21 cellular contexts compared by ENCODE assay signal in the genomic region with DNA sequence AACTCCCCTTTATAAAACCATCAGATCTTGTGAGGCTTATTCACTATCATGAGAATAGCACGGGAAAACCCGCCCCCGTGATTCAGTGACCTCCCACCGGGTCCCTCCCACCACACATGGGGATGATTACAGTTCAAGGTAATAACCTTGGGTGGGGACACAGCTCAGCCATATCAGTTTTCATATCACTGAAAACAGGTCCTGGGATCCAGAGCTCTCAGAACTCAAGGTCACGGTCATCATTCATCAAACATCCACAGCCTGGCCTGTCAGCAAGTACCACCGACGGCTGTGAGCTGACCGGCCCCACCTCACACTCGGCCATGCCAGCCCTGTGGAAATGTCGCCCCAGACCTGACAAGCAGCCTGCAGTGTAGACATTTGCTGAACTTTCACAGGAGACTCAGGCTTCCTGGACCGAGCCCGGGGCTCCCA. TPM values are rescaled to one million over a fixed set of nuclear protein-coding genes. Genes with fewer than 3 reads are reported as not detected.
"Had no signal": no experiment of that assay in that cellular context is flagged by ENCODE, and none has a peak within 500 bp of the region (broad histone marks: within the 10 kb centered on the region; RNA-seq: fewer than 3 reads in every experiment).

No MANE protein-coding gene starts in this region.

- H3K4me1 ChIP-seq: left lung, parathyroid adenoma, suprapubic skin had no signal

- H2AFZ ChIP-seq: parathyroid adenoma had no signal

- H3K27ac ChIP-seq: brain microvascular endothelial cell, left lung, parathyroid adenoma, skin epidermis, suprapubic skin, upper lobe of left lung had no signal

- FAIRE-seq: endometrium had no signal

- H3K9me3 ChIP-seq: left lung, suprapubic skin had no signal

- DNase-seq: activated CD4-positive, alpha-beta T cell treated with anti-CD3 and anti-CD28 coated beads, Interleukin-2, amount 50 U/mL, for 4 hours; activated CD4-positive, CD25-positive, alpha-beta regulatory T cell treated with anti-CD3 and anti-CD28 coated beads, Interleukin-2, amount 50 U/mL, for 72 hours; activated CD8-positive, alpha-beta memory T cell treated with anti-CD3 and anti-CD28 coated beads, Interleukin-2, amount 10 ng/mL, durations not matched to agents 7 days and 5 days; activated gamma-delta T cell; activated T-cell treated with anti-CD3 and anti-CD28 coated beads, Interleukin-2, amount 50 U/mL, for 24 hours; amygdala; brain microvascular endothelial cell; cerebellar nuclear complex; mesendoderm; stimulated activated CD4-positive, alpha-beta T cell treated with anti-CD3 and anti-CD28 coated beads, Interleukin-2, amount 100 ng/mL, for 24 hours; stimulated activated naive CD4-positive, alpha-beta T cell treated with Interleukin-2 at 50 U/mL for 16 hours; T-helper 2 cell had no signal

- H3K4me1 Mint-ChIP-seq: activated CD8-positive, alpha-beta memory T cell treated with anti-CD3 and anti-CD28 coated beads, Interleukin-2, amount 10 ng/mL, durations not matched to agents 7 days and 5 days had no signal

- H3K27me3 ChIP-seq: upper lobe of left lung had no signal

- H3K4me3 ChIP-seq: left lung, skin epidermis, suprapubic skin, upper lobe of left lung had no signal

- H3K36me3 Mint-ChIP-seq: activated CD8-positive, alpha-beta memory T cell treated with anti-CD3 and anti-CD28 coated beads, Interleukin-2, amount 10 ng/mL, durations not matched to agents 7 days and 5 days; activated naive CD8-positive, alpha-beta T cell had no signal

- H3K27me3 Mint-ChIP-seq: activated CD8-positive, alpha-beta memory T cell treated with anti-CD3 and anti-CD28 coated beads, Interleukin-2, amount 10 ng/mL, durations not matched to agents 7 days and 5 days had no signal

- ATAC-seq: activated CD8-positive, alpha-beta memory T cell treated with anti-CD3 and anti-CD28 coated beads, Interleukin-2, amount 10 ng/mL, durations not matched to agents 7 days and 5 days; esophagus mucosa; left lung had no signal

- H3K36me3 ChIP-seq: brain microvascular endothelial cell, left lung, suprapubic skin, upper lobe of left lung had no signal

- H3K27ac Mint-ChIP-seq: activated CD8-positive, alpha-beta memory T cell treated with anti-CD3 and anti-CD28 coated beads, Interleukin-2, amount 10 ng/mL, durations not matched to agents 7 days and 5 days; activated naive CD8-positive, alpha-beta T cell; activated T-cell treated with anti-CD3 and anti-CD28 coated beads, Interleukin-2, amount 50 U/mL, for 24 hours had no signal

- H3K9ac ChIP-seq: parathyroid adenoma had no signal

- H3K79me2 ChIP-seq: parathyroid adenoma had no signal

- H3K4me3 Mint-ChIP-seq: activated CD8-positive, alpha-beta memory T cell treated with anti-CD3 and anti-CD28 coated beads, Interleukin-2, amount 10 ng/mL, durations not matched to agents 7 days and 5 days; activated naive CD8-positive, alpha-beta T cell; activated T-cell treated with anti-CD3 and anti-CD28 coated beads, Interleukin-2, amount 50 U/mL, for 24 hours had no signal

RNA-seq across cellular contexts. Expression of gene FRMD1, which starts 14.1 kb away (rescaled TPM):
- total RNA-seq: activated CD8-positive, alpha-beta memory T cell treated with anti-CD3 and anti-CD28 coated beads, Interleukin-2, amount 10 ng/mL, durations not matched to agents 7 days and 5 days; esophagus mucosa; fibroblast of villous mesenchyme; left lung; upper lobe of left lung had no signal
